In the genomic region with DNA sequence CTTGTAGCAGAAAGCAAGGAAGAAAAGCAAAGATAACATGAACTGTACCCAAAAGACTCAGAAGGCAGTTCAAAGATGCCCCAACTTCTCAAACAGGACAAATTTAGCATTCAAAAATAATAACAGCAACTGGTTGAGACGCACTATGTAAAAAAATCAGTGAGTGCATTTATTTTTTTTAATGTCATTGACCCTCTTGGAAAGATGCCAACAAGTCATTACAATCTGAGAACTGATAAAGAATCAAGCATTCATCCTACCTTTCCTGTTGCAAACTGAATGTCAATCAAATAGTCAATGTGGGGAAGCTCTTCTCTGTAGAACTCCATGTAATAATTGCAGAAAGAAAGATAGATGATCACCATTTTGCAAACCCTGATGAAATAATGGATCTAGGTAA, we compare ENCODE assay signal across 29 cellular contexts. TPM values are rescaled to one million over a fixed set of nuclear protein-coding genes. Genes with fewer than 3 reads are reported as not detected.
DNase-seq lines count a peak whose midpoint lies in the region; ATAC-seq, FAIRE-seq and TF ChIP-seq lines count a peak whose summit lies in the region.
"Had no signal": no experiment of that assay in that cellular context is flagged by ENCODE, and none has a peak within 500 bp of the region (broad histone marks: within the 10 kb centered on the region; RNA-seq: fewer than 3 reads in every experiment).

No MANE protein-coding gene starts in this region.

- H3K27ac ChIP-seq in HCT116 (ENCODE audit: low read depth, low read length) = no peak overlapping the region
- no peak overlapping the region for H3K27ac ChIP-seq in K562 (ENCODE audit: extremely low read depth, low read depth, low read length)
- H3K27ac ChIP-seq: GM23248, right lobe of liver, thoracic aorta had no signal

- H3K9me3 ChIP-seq in HCT116 (ENCODE audit: control insufficient read depth in 1 of 2, insufficient read depth in 1 of 2, low read depth in 1 of 2, low read length in 2 of 2) (no peaks in the 10 kb centered on the region), K562 (replicated peaks; ENCODE audit: control insufficient read depth, insufficient read depth, low read depth, low read length) (no peaks in the 10 kb centered on the region)
- H3K9me3 ChIP-seq: esophagus squamous epithelium, left ventricle myocardium inferior, right lobe of liver, thoracic aorta had no signal

- ATAC-seq in activated T-cell treated with anti-CD3 and anti-CD28 coated beads, Interleukin-2, amount 50 U/mL, for 72 hours (replicated peaks in 1 of 2) = no peak
- ATAC-seq in HCT116 (no peak), K562 (no peak)
- ATAC-seq in stimulated activated effector memory CD8-positive, alpha-beta T cell treated with anti-CD3 and anti-CD28 coated beads, Interleukin-12 subunit alpha, Interleukin-12 subunit beta, amount 100 ng/mL, for 72 hours = no peak
- ATAC-seq: right lobe of liver; stimulated activated naive CD8-positive, alpha-beta T cell treated with anti-CD3 and anti-CD28 coated beads, Interleukin-15, Interleukin-2, amounts not matched to agents 100 U/mL and 50 U/mL, for 24 hours; T-helper 17 cell had no signal

- H2AFZ ChIP-seq in HCT116 (ENCODE audit: low read depth, low read length, poor library complexity, severe bottlenecking) = peak overlapping the region; percentile 98
- H2AFZ ChIP-seq in K562 (ENCODE audit: low read depth, low read length) = no peak overlapping the region

- H3K79me2 ChIP-seq in HCT116 (ENCODE audit: insufficient read depth, low read length) (peaks cover 26% of the 10 kb centered on the region), K562 (ENCODE audit: control insufficient read depth, insufficient read depth, low read length) (peaks cover 31% of the 10 kb centered on the region)

- RAD21 ChIA-PET in HCT116 (lab: Charles Lee; ENCODE audit: low non-redundant PET in 1 of 2, low total read pairs in 2 of 2, uncharacterized antibody in 2 of 2, unreplicated experiment in 2 of 2) = no interaction called here

- FAIRE-seq in K562 (lab: Jason Lieb, UNC) = no peak
- FAIRE-seq: frontal cortex had no signal

- 17% methylated on average over 1 of the region's 1 CpG for WGBS in K562 (ENCODE audit: insufficient coverage, low coverage, missing lambda C conversion rate)

- H3K4me1 ChIP-seq in HCT116 (ENCODE audit: control insufficient read depth in 1 of 2, insufficient read depth in 2 of 2, low read length in 2 of 2) (peaks cover 9 to 19% of the 10 kb centered on the region in 2 experiments; a peak in 3 of 4 replicates), K562 (replicated peaks in 1 of 2; ENCODE audit: control insufficient read depth in 2 of 2, insufficient read depth in 2 of 2, low read length in 2 of 2) (peaks cover 6 to 12% of the 10 kb centered on the region in 2 experiments; a peak in 4 of 5 replicates)

- TF ChIP-seq POLR2A in HCT116 (IDR thresholded peaks at IDR 0.05; ENCODE audit: borderline replicate concordance, extremely low read depth, insufficient read depth, insufficient read length) (no peak), K562 (conservative IDR thresholded peaks at IDR 0.05) (no peak)

- POLR2A ChIA-PET in HCT116 (lab: Charles Lee) (no interaction called here), K562 (lab: Yijun Ruan, JAX) (interaction anchor here (0.5 to 0.6 kb wide), 2 partner anchors 70 to 505 kb away, joined by 3 to 5 read pairs; no protein-coding TSS in a partner anchor)

- no peak overlapping the region for H3K4me3 ChIP-seq in HCT116 (replicated peaks in 1 of 2; ENCODE audit: low read depth in 1 of 2, low read length in 2 of 2)
- no peak overlapping the region for H3K4me3 ChIP-seq in K562

- no peak for TF ChIP-seq EP300 in K562 (IDR thresholded peaks at IDR 0.05; ENCODE audit: low read length)

- H3K9me2 ChIP-seq in HCT116 (ENCODE audit: insufficient read depth) = no peaks in the 10 kb centered on the region

- H3K27me3 ChIP-seq in HCT116 (ENCODE audit: insufficient read depth, low read length) (no peaks in the 10 kb centered on the region), K562 (ENCODE audit: control insufficient read depth in 2 of 2, insufficient read depth in 2 of 2, low read length in 2 of 2) (no peaks in the 10 kb centered on the region; a peak in 1 of 5 replicates)
- H3K27me3 ChIP-seq: esophagus squamous epithelium, right lobe of liver had no signal

- BruUV-seq in HCT116 (replicated peaks; lab: Mats Ljungman, UMichigan) (no TSS peak), K562 (replicated peaks; lab: Mats Ljungman, UMichigan) (no TSS peak)

- no peak for DNase-seq in activated T-cell treated with anti-CD3 and anti-CD28 coated beads, Interleukin-2, amount 50 U/mL, for 72 hours
- DNase-seq in activated T-cell treated with anti-CD3 and anti-CD28 coated beads, Interleukin-2, amount 50 U/mL, for 1 hour = no peak
- DNase-seq in HCT116 (ENCODE audit: low read depth, low spot score) (no peak), K562 (ENCODE audit: extremely low read depth in 1 of 4, low spot score in 3 of 4) (no peak), NCI-H2227 (lab: John Stamatoyannopoulos, UW; ENCODE audit: unreplicated experiment) (no peak), SKM-1 treated with dmso at 0.1 percent for 144 hours (lab: John Stamatoyannopoulos, UW; ENCODE audit: unreplicated experiment) (no peak)
- DNase-seq in stimulated activated effector memory CD8-positive, alpha-beta T cell treated with anti-CD3 and anti-CD28 coated beads, Interleukin-12 subunit alpha, Interleukin-12 subunit beta, amount 100 ng/mL, for 72 hours (ENCODE audit: low spot score in 2 of 2) = no peak
- DNase-seq: activated CD4-positive, alpha-beta T cell treated with anti-CD3 and anti-CD28 coated beads, Interleukin-2, amount 10 ng/mL, durations not matched to agents 24 days and 14 days; aorta; caudate nucleus; esophagus squamous epithelium; GDM1; GM23248; HFFc6; hippocampal formation; KBM-7; left ventricle myocardium inferior; NCI-H1436; NCI-H524; right lobe of liver; stimulated activated CD4-positive, alpha-beta T cell treated with anti-CD3 and anti-CD28 coated beads, Interleukin-12 subunit alpha, Interleukin-12 subunit beta, amount 100 ng/mL, for 4 hours; stimulated activated naive CD8-positive, alpha-beta T cell treated with anti-CD3 and anti-CD28 coated beads, Interleukin-15, Interleukin-2, amounts not matched to agents 100 U/mL and 50 U/mL, for 24 hours; T-helper 17 cell had no signal

- CTCF ChIA-PET in HCT116 (lab: Charles Lee) (no interaction called here), K562 (lab: Yijun Ruan, JAX; ENCODE audit: low intra/inter-chr PET ratio) (no interaction called here)

- TF ChIP-seq CTCF in HCT116 (IDR thresholded peaks at IDR 0.05 in 2 of 3, conservative IDR thresholded peaks at IDR 0.05 in 1 of 3; ENCODE audit: borderline replicate concordance in 1 of 3, insufficient read depth in 1 of 3, low read depth in 2 of 3, low read length in 2 of 3) (no peak), K562 (IDR thresholded peaks at IDR 0.05 in 2 of 3, conservative IDR thresholded peaks at IDR 0.05 in 1 of 3; ENCODE audit: insufficient read depth in 2 of 3, low read depth in 1 of 3, low read length in 3 of 3) (no peak)

- no peaks in the 10 kb centered on the region for H3K9me3 Mint-ChIP-seq in activated T-cell treated with anti-CD3 and anti-CD28 coated beads, Interleukin-2, amount 50 U/mL, for 72 hours
- no peaks in the 10 kb centered on the region for H3K9me3 Mint-ChIP-seq in stimulated activated effector memory CD8-positive, alpha-beta T cell treated with anti-CD3 and anti-CD28 coated beads, Interleukin-12 subunit alpha, Interleukin-12 subunit beta, amount 100 ng/mL, for 72 hours
- H3K9me3 Mint-ChIP-seq: activated CD4-positive, alpha-beta T cell treated with anti-CD3 and anti-CD28 coated beads, Interleukin-2, amount 10 ng/mL, durations not matched to agents 24 days and 14 days; dendritic cell treated with granulocyte-macrophage colony-stimulating factor and Interleukin-4, amounts not matched to agents 40 ng/mL and 50 ng/mL, for 4 days; HFFc6 had no signal

- peak overlapping the region; percentile 25 to 37 for H3K4me3 Mint-ChIP-seq in activated T-cell treated with anti-CD3 and anti-CD28 coated beads, Interleukin-2, amount 50 U/mL, for 72 hours
- peak overlapping the region; percentile 99 for H3K4me3 Mint-ChIP-seq in stimulated activated effector memory CD8-positive, alpha-beta T cell treated with anti-CD3 and anti-CD28 coated beads, Interleukin-12 subunit alpha, Interleukin-12 subunit beta, amount 100 ng/mL, for 72 hours

- no peak overlapping the region for H3K4me2 ChIP-seq in HCT116 (ENCODE audit: low read length)
- no peak overlapping the region for H3K4me2 ChIP-seq in K562 (ENCODE audit: insufficient read depth, low read length)

- no peaks in the 10 kb centered on the region for H3K9me1 ChIP-seq in K562 (ENCODE audit: control insufficient read depth, insufficient read depth, low read length)

- H3K27ac Mint-ChIP-seq in activated T-cell treated with anti-CD3 and anti-CD28 coated beads, Interleukin-2, amount 50 U/mL, for 72 hours = no peak overlapping the region
- no peak overlapping the region for H3K27ac Mint-ChIP-seq in stimulated activated effector memory CD8-positive, alpha-beta T cell treated with anti-CD3 and anti-CD28 coated beads, Interleukin-12 subunit alpha, Interleukin-12 subunit beta, amount 100 ng/mL, for 72 hours
- H3K27ac Mint-ChIP-seq: dendritic cell treated with granulocyte-macrophage colony-stimulating factor and Interleukin-4, amounts not matched to agents 40 ng/mL and 50 ng/mL, for 4 days; HFFc6 had no signal

- in situ Hi-C loops in K562 (cut with MboI) = no loop called here

- H3K36me3 ChIP-seq in HCT116 (ENCODE audit: control insufficient read depth in 1 of 2, insufficient read depth in 2 of 2, low read length in 2 of 2) (no peaks in the 10 kb centered on the region), K562 (ENCODE audit: control insufficient read depth, insufficient read depth, low read length) (no peaks in the 10 kb centered on the region)
- H3K36me3 ChIP-seq: left ventricle myocardium inferior, right lobe of liver, thoracic aorta had no signal

- H4K20me1 ChIP-seq in HCT116 (ENCODE audit: insufficient read depth) (no peaks in the 10 kb centered on the region), K562 (replicated peaks; ENCODE audit: control insufficient read depth, insufficient read depth, low read length) (no peaks in the 10 kb centered on the region)

- peaks cover 39% of the 10 kb centered on the region for H3K4me1 Mint-ChIP-seq in activated T-cell treated with anti-CD3 and anti-CD28 coated beads, Interleukin-2, amount 50 U/mL, for 72 hours (ENCODE audit: low read depth)
- peaks cover 40% of the 10 kb centered on the region for H3K4me1 Mint-ChIP-seq in stimulated activated effector memory CD8-positive, alpha-beta T cell treated with anti-CD3 and anti-CD28 coated beads, Interleukin-12 subunit alpha, Interleukin-12 subunit beta, amount 100 ng/mL, for 72 hours

- H3K27me3 Mint-ChIP-seq in activated T-cell treated with anti-CD3 and anti-CD28 coated beads, Interleukin-2, amount 50 U/mL, for 72 hours (ENCODE audit: low read depth) = peaks cover 8% of the 10 kb centered on the region
- H3K27me3 Mint-ChIP-seq: T-helper 17 cell had no signal

- H3K36me3 Mint-ChIP-seq in activated T-cell treated with anti-CD3 and anti-CD28 coated beads, Interleukin-2, amount 50 U/mL, for 72 hours (ENCODE audit: insufficient read depth in 2 of 2) = peaks cover 3% of the 10 kb centered on the region in 2 donors
- peaks cover 15% of the 10 kb centered on the region for H3K36me3 Mint-ChIP-seq in stimulated activated effector memory CD8-positive, alpha-beta T cell treated with anti-CD3 and anti-CD28 coated beads, Interleukin-12 subunit alpha, Interleukin-12 subunit beta, amount 100 ng/mL, for 72 hours

- H3K9ac ChIP-seq in HCT116 (ENCODE audit: low read length) (no peak overlapping the region), K562 (ENCODE audit: insufficient read depth in 1 of 2, low read depth in 2 of 2, low read length in 2 of 2) (no peak overlapping the region)
- H3K9ac ChIP-seq: GM23248 had no signal

- intact Hi-C loops in HCT116 (cut with micrococcal nuclease) = no loop called here
- intact Hi-C loops in K562 (cut with micrococcal nuclease) = no loop called here

- TF ChIP-seq RAD21 in HCT116 (IDR thresholded peaks at IDR 0.05; ENCODE audit: low read depth) (no peak), K562 (CRISPR knock-in tag; conservative IDR thresholded peaks at IDR 0.05 in 1 of 2, IDR thresholded peaks at IDR 0.05 in 1 of 2) (no peak)

RNA-seq across cellular contexts. Expression of a gene that starts 1.7 kb away (rescaled TPM):
- total RNA-seq in activated T-cell treated with anti-CD3 and anti-CD28 coated beads, Interleukin-2, amount 50 U/mL, for 72 hours = 10 to 100 TPM; 17.3 to 19.3 TPM
- total RNA-seq in HCT116 (2021; ENCODE audit: unreplicated experiment) (17.1 TPM), K562 (2014; rRNA removed) (2.5 and 7.5 TPM in 2 replicates), K562 (2014; rRNA removed; fragmentation: Illumina TruSeq; extraction: Trizol) (6.2 and 8.3 TPM in 2 replicates), K562 (2015; rRNA removed; fragmentation: Illumina TruSeq; extraction: Trizol) (4.7 and 5.5 TPM in 2 replicates), K562 (2021) (3.3 and 3.8 TPM in 2 replicates)
- polyA plus RNA-seq in HCT116 (2012) = 4.4 TPM in 2 replicates
- 6.9 and 39.4 TPM in 2 replicates for total RNA-seq in K562 (2011; cell fraction: chromatin; rRNA removed; ENCODE audit: low replicate concordance)
- total RNA-seq in K562 (2011; cell fraction: nucleolus; rRNA removed) = 3.7 and 5.5 TPM in 2 replicates
- 9.8 and 21.8 TPM in 2 replicates for total RNA-seq in K562 (2011; cell fraction: nucleoplasm; rRNA removed)
- polyA plus RNA-seq in K562 (2011; rRNA removed) (5.4 and 7.1 TPM in 2 replicates), K562 (2014; fragmentation: Illumina TruSeq; extraction: Trizol) (4.1 and 4.7 TPM in 2 replicates), K562 (2014; fragmentation: Nextera tagmentation; extraction: Ambion mirVana) (1 to 10 TPM; 2.0 to 2.6 TPM), K562 (2014; rRNA removed) (2.5 and 3.6 TPM in 2 replicates)
- polyA plus RNA-seq in K562 (2011; cell fraction: cytosol; rRNA removed) = 0.57 and 2.1 TPM in 2 replicates
- polyA plus RNA-seq in K562 (2011; cell fraction: nucleus; rRNA removed) = 3.4 and 5.4 TPM in 2 replicates
- polyA plus RNA-seq in K562 (2012) = 2.5 and 4.1 TPM in 2 replicates
- polyA minus RNA-seq in K562 (2011; rRNA and poly(A)+ RNA removed) = 9.6 and 18.2 TPM in 2 replicates
- polyA minus RNA-seq in K562 (2011; cell fraction: cytosol; rRNA and poly(A)+ RNA removed) = 1.5 and 2.2 TPM in 2 replicates
- polyA minus RNA-seq in K562 (2011; cell fraction: nucleus; rRNA and poly(A)+ RNA removed) = 6.2 and 17.5 TPM in 2 replicates

RNA-seq across cellular contexts. Expression of a gene that starts 3.5 kb away (rescaled TPM):
- under 1 TPM; 0.07 to 0.09 TPM for total RNA-seq in activated T-cell treated with anti-CD3 and anti-CD28 coated beads, Interleukin-2, amount 50 U/mL, for 72 hours
- total RNA-seq in HCT116 (2021; ENCODE audit: unreplicated experiment) (not detected), K562 (2014; rRNA removed) (not detected in 2 replicates), K562 (2014; rRNA removed; fragmentation: Illumina TruSeq; extraction: Trizol) (not detected in 2 replicates), K562 (2015; rRNA removed; fragmentation: Illumina TruSeq; extraction: Trizol) (not detected in 2 replicates), K562 (2021) (not detected in 2 replicates)
- not detected in 2 replicates for polyA plus RNA-seq in HCT116 (2012)
- not detected in 2 replicates for total RNA-seq in K562 (2011; cell fraction: chromatin; rRNA removed; ENCODE audit: low replicate concordance)
- total RNA-seq in K562 (2011; cell fraction: nucleolus; rRNA removed) = not detected in 2 replicates
- not detected in 2 replicates for total RNA-seq in K562 (2011; cell fraction: nucleoplasm; rRNA removed)
- polyA plus RNA-seq in K562 (2011; rRNA removed) (not detected in 2 replicates), K562 (2014; fragmentation: Illumina TruSeq; extraction: Trizol) (not detected in 2 replicates), K562 (2014; fragmentation: Nextera tagmentation; extraction: Ambion mirVana) (not detected), K562 (2014; rRNA removed) (not detected in 2 replicates)
- not detected in 2 replicates for polyA plus RNA-seq in K562 (2011; cell fraction: cytosol; rRNA removed)
- polyA plus RNA-seq in K562 (2011; cell fraction: nucleus; rRNA removed) = not detected in 2 replicates
- not detected in 2 replicates for polyA plus RNA-seq in K562 (2012)
- not detected in 2 replicates for polyA minus RNA-seq in K562 (2011; rRNA and poly(A)+ RNA removed)
- polyA minus RNA-seq in K562 (2011; cell fraction: cytosol; rRNA and poly(A)+ RNA removed) = not detected in 2 replicates
- not detected in 2 replicates for polyA minus RNA-seq in K562 (2011; cell fraction: nucleus; rRNA and poly(A)+ RNA removed)
- total RNA-seq: GM23248, HFFc6, RPMI7951 had no signal
- polyA plus RNA-seq: AG04450, GM23248, neural cell had no signal
